In genomic region chr10:8043569-8044306, GRCh38 we compare ENCODE assay signal across 12 cellular contexts. TPM values are rescaled to one million over a fixed set of nuclear protein-coding genes. Genes with fewer than 3 reads are reported as not detected.
DNase-seq lines count a peak whose midpoint lies in the region; ATAC-seq and TF ChIP-seq lines count a peak whose summit lies in the region.
"Had no signal": no experiment of that assay in that cellular context is flagged by ENCODE, and none has a peak within 500 bp of the region (broad histone marks: within the 10 kb centered on the region; RNA-seq: fewer than 3 reads in every experiment).

No MANE protein-coding gene starts in this region.

- BruUV-seq in A673 (replicated peaks; lab: Mats Ljungman, UMichigan), result no TSS peak

- H3K36me3 ChIP-seq in A673 (ENCODE audit: insufficient read depth, low read length, poor library complexity, severe bottlenecking), result no peaks in the 10 kb centered on the region
- H3K36me3 ChIP-seq in SJCRH30, result no peaks in the 10 kb centered on the region
- H3K36me3 ChIP-seq: WERI-Rb-1 had no signal

- CTCF ChIA-PET in A673 (lab: Charles Lee), result no interaction called here

- TF ChIP-seq CTCF in A673 (conservative IDR thresholded peaks at IDR 0.05; ENCODE audit: low read depth, low read length), result no peak

- peaks cover 94% of the 10 kb centered on the region for H3K27me3 Mint-ChIP-seq in activated T-helper 17 cell treated with anti-CD3 and anti-CD28 coated beads, Interleukin-2, amount 50 U/mL, for 72 hours

- peak; percentile 27 for ATAC-seq in GM18868 (IDR thresholded peaks at IDR 0.05; ENCODE audit: unreplicated experiment)
- ATAC-seq in activated T-helper 17 cell treated with anti-CD3 and anti-CD28 coated beads, Interleukin-2, amount 50 U/mL, for 72 hours (replicated peaks), result no peak
- ATAC-seq in HG03521 (IDR thresholded peaks at IDR 0.05; ENCODE audit: unreplicated experiment), result no peak

- peak overlapping the region; percentile 63 for H3K4me3 Mint-ChIP-seq in activated T-helper 17 cell treated with anti-CD3 and anti-CD28 coated beads, Interleukin-2, amount 50 U/mL, for 72 hours

- no peaks in the 10 kb centered on the region for H3K9me3 ChIP-seq in A673 (ENCODE audit: low read depth, low read length, poor library complexity, severe bottlenecking)
- H3K9me3 ChIP-seq in SJCRH30 (replicated peaks), result no peaks in the 10 kb centered on the region

- intact Hi-C loops in A673 (cut with micrococcal nuclease; ENCODE audit: unreplicated experiment), result no loop called here

- H3K27me3 ChIP-seq in A673 (replicated peaks; ENCODE audit: insufficient read depth, low read depth, low read length, poor library complexity), result peaks cover 100% of the 10 kb centered on the region
- H3K27me3 ChIP-seq in SJCRH30, result no peaks in the 10 kb centered on the region

- no peak overlapping the region for H3K27ac Mint-ChIP-seq in activated T-helper 17 cell treated with anti-CD3 and anti-CD28 coated beads, Interleukin-2, amount 50 U/mL, for 72 hours

- no peak overlapping the region for H3K27ac ChIP-seq in A673 (ENCODE audit: low read depth, low read length, poor library complexity, severe bottlenecking)
- H3K27ac ChIP-seq in SJCRH30, result no peak overlapping the region
- H3K27ac ChIP-seq: WERI-Rb-1 had no signal

- peaks cover 34% of the 10 kb centered on the region for H3K4me1 Mint-ChIP-seq in activated T-helper 17 cell treated with anti-CD3 and anti-CD28 coated beads, Interleukin-2, amount 50 U/mL, for 72 hours

- H3K36me3 Mint-ChIP-seq in activated T-helper 17 cell treated with anti-CD3 and anti-CD28 coated beads, Interleukin-2, amount 50 U/mL, for 72 hours (ENCODE audit: low read depth), result peaks cover 19% of the 10 kb centered on the region

- POLR2A ChIA-PET in A673 (lab: Charles Lee; ENCODE audit: low non-redundant PET), result no interaction called here

- DNase-seq in A673 (ENCODE audit: low spot score) (peak; percentile 36), left kidney (ENCODE audit: low read depth, low spot score) (peak; percentile 85), SJCRH30 (no peak), NCI-H1930 (lab: John Stamatoyannopoulos, UW) (no peak), NCI-H2171 (lab: John Stamatoyannopoulos, UW) (no peak)
- DNase-seq: cerebellar nuclear complex, Karpas-422, WERI-Rb-1 had no signal

- H3K9me3 Mint-ChIP-seq in activated T-helper 17 cell treated with anti-CD3 and anti-CD28 coated beads, Interleukin-2, amount 50 U/mL, for 72 hours, result peaks cover 4% of the 10 kb centered on the region

- H3K4me3 ChIP-seq in A673 (ENCODE audit: low read depth, low read length, poor library complexity, severe bottlenecking), result no peak overlapping the region
- no peak overlapping the region for H3K4me3 ChIP-seq in SJCRH30

- H3K4me1 ChIP-seq in A673 (ENCODE audit: insufficient read depth, low read length, poor library complexity, severe bottlenecking), result no peaks in the 10 kb centered on the region
- H3K4me1 ChIP-seq in SJCRH30, result 0 out of 2 replicates have a peak, but pooled peaks cover 2% of the 10 kb centered on the region

RNA-seq across cellular contexts. Expression of gene GATA3, which starts 10.8 kb away (rescaled TPM):
- 3.0 and 3.1 TPM in 2 replicates for total RNA-seq in A673 (2021)
- total RNA-seq in activated T-helper 17 cell treated with anti-CD3 and anti-CD28 coated beads, Interleukin-2, amount 50 U/mL, for 72 hours, result 10 to 100 TPM; 14.2 to 25.2 TPM
- 0.53 and 1.2 TPM in 2 replicates for total RNA-seq in SJCRH30 (2014; rRNA removed; shearing (Covaris generic))
- total RNA-seq: OCI-LY7 had no signal

Comparison
In these comparisons a context has a peak if more than half of its experiments do, and no peak if none do; other contexts are left out.
1. DNase-seq: peak in A673 (single experiment) and left kidney (single experiment); none in SJCRH30 (0 of 2), NCI-H1930 (0 of 2) and NCI-H2171 (single experiment).